13 cellular contexts compared by ENCODE assay signal in the genomic region with DNA sequence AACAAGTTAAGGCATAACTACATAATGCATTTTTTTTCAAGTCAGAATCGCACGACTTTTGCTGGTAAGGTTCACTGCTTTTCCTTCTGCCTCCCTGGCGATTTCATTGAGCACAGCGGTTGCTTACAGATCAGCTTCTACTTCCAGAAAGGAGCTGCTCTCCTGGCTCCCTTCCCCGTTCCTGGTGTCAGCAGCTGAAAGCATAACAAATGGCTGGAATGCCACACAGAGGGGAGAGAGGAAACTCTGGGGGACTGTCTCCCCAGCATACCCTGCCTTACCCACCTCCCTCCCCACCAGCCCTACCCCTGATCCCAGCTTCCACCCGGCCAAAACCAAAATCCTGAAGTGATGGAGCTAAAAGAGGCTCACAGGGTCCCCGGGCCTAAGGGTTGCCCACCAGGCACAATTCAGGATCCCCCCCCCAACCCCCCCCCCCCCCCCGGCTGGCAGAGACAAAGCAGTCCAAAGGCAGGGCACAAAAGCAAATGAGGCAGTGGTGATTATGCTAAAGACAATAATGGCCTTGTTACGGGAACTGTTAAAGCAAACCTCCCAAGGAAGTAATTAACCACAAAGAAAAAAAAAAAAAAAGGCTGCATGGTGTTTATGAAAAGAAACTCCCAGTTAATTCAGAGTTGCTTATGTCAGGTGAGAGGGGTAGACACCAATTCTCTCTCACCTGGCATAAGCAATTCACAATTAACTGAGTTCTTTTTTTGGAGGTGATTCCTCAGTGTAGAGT.
DNase-seq lines count a peak whose midpoint lies in the region; ATAC-seq and TF ChIP-seq lines count a peak whose summit lies in the region.
"Had no signal": no experiment of that assay in that cellular context is flagged by ENCODE, and none has a peak within 500 bp of the region (broad histone marks: within the 10 kb centered on the region; RNA-seq: fewer than 3 reads in every experiment).

No MANE protein-coding gene starts in this region.

- H3K36me3 Mint-ChIP-seq in activated CD4-positive, alpha-beta T cell treated with anti-CD3 and anti-CD28 coated beads, Interleukin-2, amount 10 ng/mL, durations not matched to agents 7 days and 5 days (ENCODE audit: low read depth) = no peaks in the 10 kb centered on the region
- no peaks in the 10 kb centered on the region for H3K36me3 Mint-ChIP-seq in CD4-positive, alpha-beta T cell (ENCODE audit: low read depth)
- H3K36me3 Mint-ChIP-seq: activated CD8-positive, alpha-beta memory T cell treated with anti-CD3 and anti-CD28 coated beads, Interleukin-2, amount 10 ng/mL, durations not matched to agents 7 days and 5 days; mesothelial cell of epicardium had no signal

- ATAC-seq in CD4-positive, alpha-beta T cell (ENCODE audit: poor library complexity) = no peak
- ATAC-seq in HG03039 (IDR thresholded peaks at IDR 0.05; ENCODE audit: unreplicated experiment) = no peak
- ATAC-seq: activated CD8-positive, alpha-beta memory T cell treated with anti-CD3 and anti-CD28 coated beads, Interleukin-2, amount 10 ng/mL, durations not matched to agents 7 days and 5 days; gastroesophageal sphincter had no signal

- peaks cover under 1% of the 10 kb centered on the region for H3K27me3 ChIP-seq in NT2/D1 (ENCODE audit: insufficient read depth, insufficient read length)
- H3K27me3 ChIP-seq in CD4-positive, alpha-beta T cell (ENCODE audit: control insufficient read depth, insufficient read depth, low read length) = no peaks in the 10 kb centered on the region
- H3K27me3 ChIP-seq: gastroesophageal sphincter had no signal

- peaks cover 10% of the 10 kb centered on the region for H3K27me3 Mint-ChIP-seq in activated CD4-positive, alpha-beta T cell treated with anti-CD3 and anti-CD28 coated beads, Interleukin-2, amount 10 ng/mL, durations not matched to agents 7 days and 5 days
- peaks cover 9% of the 10 kb centered on the region for H3K27me3 Mint-ChIP-seq in CD4-positive, alpha-beta T cell

- no peak for DNase-seq in activated CD4-positive, alpha-beta T cell treated with anti-CD3 and anti-CD28 coated beads, Interleukin-2, amount 10 ng/mL, durations not matched to agents 7 days and 5 days
- no peak for DNase-seq in activated CD4-positive, alpha-beta T cell treated with anti-CD3 and anti-CD28 coated beads, Interleukin-2, amount 50 U/mL, for 48 hours
- DNase-seq in NT2/D1 (ENCODE audit: low read depth, low spot score) (peak; percentile 50), iPS-NIHi7 (ENCODE audit: extremely low spot score) (peak; percentile 74), superior temporal gyrus (ENCODE audit: extremely low spot score) (peak; percentile 43), dermis blood vessel endothelial cell (no peak)
- no peak for DNase-seq in CD4-positive, alpha-beta T cell
- DNase-seq: activated CD8-positive, alpha-beta memory T cell treated with anti-CD3 and anti-CD28 coated beads, Interleukin-2, amount 10 ng/mL, durations not matched to agents 7 days and 5 days; NCI-H187 treated with DMSO at 0.1 percent for 48 hours had no signal

- no peak overlapping the region for H3K27ac ChIP-seq in CD4-positive, alpha-beta T cell (ENCODE audit: low read depth, low read length)
- H3K27ac ChIP-seq: gastroesophageal sphincter had no signal

- peak overlapping the region; percentile 18 for H3K4me3 ChIP-seq in NT2/D1 (ENCODE audit: insufficient read length, low read depth)
- H3K4me3 ChIP-seq: gastroesophageal sphincter had no signal

- no peak for TF ChIP-seq CTCF in CD4-positive, alpha-beta T cell (IDR thresholded peaks at IDR 0.05)

- H3K36me3 ChIP-seq in NT2/D1 (ENCODE audit: insufficient read depth, insufficient read length, low read length) = peaks cover 2% of the 10 kb centered on the region
- H3K36me3 ChIP-seq: gastroesophageal sphincter had no signal

- H3K9me3 ChIP-seq in NT2/D1 (ENCODE audit: insufficient read depth, low read length) = no peaks in the 10 kb centered on the region
- no peaks in the 10 kb centered on the region for H3K9me3 ChIP-seq in CD4-positive, alpha-beta T cell (ENCODE audit: control insufficient read depth, low read length)
- H3K9me3 ChIP-seq: gastroesophageal sphincter had no signal

- no peak overlapping the region for H3K4me3 Mint-ChIP-seq in activated CD4-positive, alpha-beta T cell treated with anti-CD3 and anti-CD28 coated beads, Interleukin-2, amount 10 ng/mL, durations not matched to agents 7 days and 5 days
- no peak overlapping the region for H3K4me3 Mint-ChIP-seq in CD4-positive, alpha-beta T cell
- H3K4me3 Mint-ChIP-seq: activated CD8-positive, alpha-beta memory T cell treated with anti-CD3 and anti-CD28 coated beads, Interleukin-2, amount 10 ng/mL, durations not matched to agents 7 days and 5 days; dendritic cell treated with granulocyte-macrophage colony-stimulating factor and Interleukin-4, amounts not matched to agents 40 ng/mL and 50 ng/mL, for 4 days; mesothelial cell of epicardium had no signal

- no peaks in the 10 kb centered on the region for H3K9me3 Mint-ChIP-seq in activated CD4-positive, alpha-beta T cell treated with anti-CD3 and anti-CD28 coated beads, Interleukin-2, amount 10 ng/mL, durations not matched to agents 7 days and 5 days
- no peaks in the 10 kb centered on the region for H3K9me3 Mint-ChIP-seq in CD4-positive, alpha-beta T cell
- H3K9me3 Mint-ChIP-seq: mesothelial cell of epicardium had no signal

- POLR2A ChIA-PET in activated CD4-positive, alpha-beta T cell treated with anti-CD3 and anti-CD28 coated beads, Interleukin-2, amount 10 ng/mL, durations not matched to agents 7 days and 5 days (lab: Charles Lee) = no interaction called here
- POLR2A ChIA-PET in CD4-positive, alpha-beta T cell (lab: Charles Lee) = no interaction called here

- peak overlapping the region; percentile 0 for H3K27ac Mint-ChIP-seq in activated CD4-positive, alpha-beta T cell treated with anti-CD3 and anti-CD28 coated beads, Interleukin-2, amount 10 ng/mL, durations not matched to agents 7 days and 5 days
- no peak overlapping the region for H3K27ac Mint-ChIP-seq in CD4-positive, alpha-beta T cell
- H3K27ac Mint-ChIP-seq: activated CD8-positive, alpha-beta memory T cell treated with anti-CD3 and anti-CD28 coated beads, Interleukin-2, amount 10 ng/mL, durations not matched to agents 7 days and 5 days; dendritic cell treated with granulocyte-macrophage colony-stimulating factor and Interleukin-4, amounts not matched to agents 40 ng/mL and 50 ng/mL, for 4 days; mesothelial cell of epicardium had no signal

- intact Hi-C loops in CD4-positive, alpha-beta T cell (cut with DNase I, micrococcal nuclease) = no loop called here

- peak overlapping the region; percentile 42 for H3K9ac ChIP-seq in NT2/D1 (ENCODE audit: insufficient read length, low read depth)

- H3K4me1 ChIP-seq in NT2/D1 (ENCODE audit: insufficient read depth, insufficient read length) = no peaks in the 10 kb centered on the region

- peaks cover 18% of the 10 kb centered on the region for H3K4me1 Mint-ChIP-seq in activated CD4-positive, alpha-beta T cell treated with anti-CD3 and anti-CD28 coated beads, Interleukin-2, amount 10 ng/mL, durations not matched to agents 7 days and 5 days
- peaks cover 16% of the 10 kb centered on the region for H3K4me1 Mint-ChIP-seq in CD4-positive, alpha-beta T cell (ENCODE audit: low read depth)
- H3K4me1 Mint-ChIP-seq: activated CD8-positive, alpha-beta memory T cell treated with anti-CD3 and anti-CD28 coated beads, Interleukin-2, amount 10 ng/mL, durations not matched to agents 7 days and 5 days had no signal

- CTCF ChIA-PET in activated CD4-positive, alpha-beta T cell treated with anti-CD3 and anti-CD28 coated beads, Interleukin-2, amount 10 ng/mL, durations not matched to agents 7 days and 5 days (lab: Charles Lee) = interaction anchor here (0.8 kb wide), 1 partner anchor 9 kb away, joined by 3 read pairs; no protein-coding TSS in a partner anchor
- CTCF ChIA-PET in CD4-positive, alpha-beta T cell (lab: Charles Lee) = interaction anchor here (0.6 kb wide), 1 partner anchor 487 kb away, joined by 3 read pairs; no protein-coding TSS in a partner anchor

Comparison
In these comparisons a context has a peak if more than half of its experiments do, and no peak if none do; other contexts are left out.
1. DNase-seq: peak in NT2/D1 (single experiment), iPS-NIHi7 (single experiment) and superior temporal gyrus (single experiment); none in activated CD4-positive, alpha-beta T cell treated with anti-CD3 and anti-CD28 coated beads, Interleukin-2, amount 10 ng/mL, durations not matched to agents 7 days and 5 days (single experiment), activated CD4-positive, alpha-beta T cell treated with anti-CD3 and anti-CD28 coated beads, Interleukin-2, amount 50 U/mL, for 48 hours (0 of 2), CD4-positive, alpha-beta T cell (0 of 10) and dermis blood vessel endothelial cell (single experiment).